1 cellular context compared by ENCODE assay signal in the genomic region with DNA sequence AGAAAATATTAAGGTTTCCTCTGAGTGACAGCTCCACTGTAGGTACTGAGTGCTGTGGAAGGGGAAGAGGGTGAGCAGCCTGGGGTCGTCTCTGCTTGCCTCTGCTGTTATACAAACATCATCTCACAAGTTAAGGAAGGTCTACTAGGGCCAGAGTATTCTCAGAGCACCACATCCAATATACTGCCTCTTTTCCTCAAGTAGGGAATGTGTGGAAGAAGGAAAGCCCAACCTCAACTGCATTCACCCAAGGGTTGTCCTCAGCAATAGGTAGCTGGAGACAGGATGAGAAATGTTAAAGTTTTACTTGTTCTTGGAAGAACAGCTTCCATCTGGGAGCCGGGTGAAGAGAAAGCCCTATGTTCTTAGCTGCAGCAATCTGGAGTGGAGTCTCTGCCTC.
TF ChIP-seq lines count a peak whose summit lies in the region.

No MANE protein-coding gene starts in this region.

TF ChIP-seq in GM12878, 131 proteins besides CTCF, POLR2A, EP300 and RAD21 (continued from another document):
- TF ChIP-seq, protein P1, sequence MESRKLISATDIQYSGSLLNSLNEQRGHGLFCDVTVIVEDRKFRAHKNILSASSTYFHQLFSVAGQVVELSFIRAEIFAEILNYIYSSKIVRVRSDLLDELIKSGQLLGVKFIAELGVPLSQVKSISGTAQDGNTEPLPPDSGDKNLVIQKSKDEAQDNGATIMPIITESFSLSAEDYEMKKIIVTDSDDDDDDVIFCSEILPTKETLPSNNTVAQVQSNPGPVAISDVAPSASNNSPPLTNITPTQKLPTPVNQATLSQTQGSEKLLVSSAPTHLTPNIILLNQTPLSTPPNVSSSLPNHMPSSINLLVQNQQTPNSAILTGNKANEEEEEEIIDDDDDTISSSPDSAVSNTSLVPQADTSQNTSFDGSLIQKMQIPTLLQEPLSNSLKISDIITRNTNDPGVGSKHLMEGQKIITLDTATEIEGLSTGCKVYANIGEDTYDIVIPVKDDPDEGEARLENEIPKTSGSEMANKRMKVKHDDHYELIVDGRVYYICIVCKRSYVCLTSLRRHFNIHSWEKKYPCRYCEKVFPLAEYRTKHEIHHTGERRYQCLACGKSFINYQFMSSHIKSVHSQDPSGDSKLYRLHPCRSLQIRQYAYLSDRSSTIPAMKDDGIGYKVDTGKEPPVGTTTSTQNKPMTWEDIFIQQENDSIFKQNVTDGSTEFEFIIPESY (IDR thresholded peaks at IDR 0.05), result no peak
- no peak for TF ChIP-seq RAD51 (IDR thresholded peaks at IDR 0.05)
- no peak for TF ChIP-seq STAT3 (IDR thresholded peaks at IDR 0.05; ENCODE audit: low read depth, low read length)
- no peak for TF ChIP-seq MXI1 (IDR thresholded peaks at IDR 0.05; ENCODE audit: low read depth, low read length)
- TF ChIP-seq SP1 (IDR thresholded peaks at IDR 0.05; ENCODE audit: low read depth, low read length), result no peak
- TF ChIP-seq NFYA (IDR thresholded peaks at IDR 0.05; ENCODE audit: borderline replicate concordance, low read depth, low read length), result no peak
- no peak for TF ChIP-seq PAX5 (IDR thresholded peaks at IDR 0.05; ENCODE audit: borderline replicate concordance, low read depth, low read length)
- no peak for TF ChIP-seq HDAC6 (IDR thresholded peaks at IDR 0.05; ENCODE audit: unreplicated experiment)
- TF ChIP-seq ZZZ3 (IDR thresholded peaks at IDR 0.05; ENCODE audit: control insufficient read depth, insufficient read length, low read depth), result no peak
- TF ChIP-seq RELA (IDR thresholded peaks at IDR 0.05; ENCODE audit: borderline replicate concordance, partially characterized antibody), result no peak
- no peak for TF ChIP-seq STAT1 (conservative IDR thresholded peaks at IDR 0.05)
- no peak for TF ChIP-seq POLR2AphosphoS5 (IDR thresholded peaks at IDR 0.05; ENCODE audit: low read length)
- TF ChIP-seq YY1 (IDR thresholded peaks at IDR 0.05; ENCODE audit: low read depth, low read length), result no peak
